Comparison of ENCODE assay signal across 24 cellular contexts in the genomic region with DNA sequence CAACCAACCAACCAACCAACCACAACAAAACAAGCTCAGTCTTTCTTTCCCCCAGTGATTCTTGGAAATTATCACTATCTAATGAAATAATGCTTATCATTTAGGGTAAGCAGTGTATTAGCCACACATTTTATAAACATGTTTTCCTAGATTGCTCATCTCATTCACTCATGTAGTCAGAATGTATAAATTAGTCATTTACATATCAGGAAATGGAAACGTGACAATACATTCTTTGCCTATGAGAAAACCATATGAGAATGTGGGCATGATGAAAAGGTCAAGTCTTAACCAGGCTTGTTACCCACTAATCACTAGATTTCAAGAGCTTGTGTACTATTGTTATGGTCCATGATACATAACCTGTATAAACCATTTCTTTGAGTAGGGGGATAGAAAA.
DNase-seq lines count a peak whose midpoint lies in the region; FAIRE-seq and TF ChIP-seq lines count a peak whose summit lies in the region.
"Had no signal": no experiment of that assay in that cellular context is flagged by ENCODE, and none has a peak within 500 bp of the region (broad histone marks: within the 10 kb centered on the region; RNA-seq: fewer than 3 reads in every experiment).

No MANE protein-coding gene starts in this region.

- H2AFZ ChIP-seq in keratinocyte (ENCODE audit: control insufficient read depth, low read length) (no peak overlapping the region), hepatocyte (no peak overlapping the region)
- H2AFZ ChIP-seq: GM23338, neural progenitor cell had no signal

- TF ChIP-seq CTCF in AG10803 (conservative IDR thresholded peaks at IDR 0.05; ENCODE audit: low read length) (no peak), cardiac fibroblast (IDR thresholded peaks at IDR 0.05; ENCODE audit: low read depth, low read length) (no peak), keratinocyte (optimal IDR thresholded peaks at IDR 0.05 in 1 of 3, IDR thresholded peaks at IDR 0.05 in 1 of 3, conservative IDR thresholded peaks at IDR 0.05 in 1 of 3; ENCODE audit: extremely low read depth in 1 of 3, insufficient read depth in 2 of 3, low read length in 3 of 3) (no peak), hepatocyte (IDR thresholded peaks at IDR 0.05; ENCODE audit: poor library complexity) (no peak)

- no peaks in the 10 kb centered on the region for H3K9me2 ChIP-seq in hepatocyte (replicated peaks; ENCODE audit: insufficient read depth)

- H3K27ac ChIP-seq in keratinocyte (ENCODE audit: control insufficient read depth, insufficient read depth, low read length) (peak overlapping the region; percentile 61), hepatocyte (no peak overlapping the region)
- H3K27ac ChIP-seq in effector memory CD4-positive, alpha-beta T cell (ENCODE audit: insufficient read depth, low read length, poor library complexity, severe bottlenecking), result no peak overlapping the region
- H3K27ac ChIP-seq: cardiac muscle cell, heart right ventricle, neural progenitor cell, SJCRH30 had no signal

- H3K9ac ChIP-seq in keratinocyte (ENCODE audit: control insufficient read depth, extremely low read depth, insufficient read depth, low read length), result no peak overlapping the region
- H3K9ac ChIP-seq: neural progenitor cell had no signal

- H3K4me2 ChIP-seq in keratinocyte (ENCODE audit: control insufficient read depth, extremely low read depth, insufficient read depth, low read depth, low read length) (peak overlapping the region; percentile 41), hepatocyte (no peak overlapping the region)
- H3K4me2 ChIP-seq: GM23338, neural progenitor cell had no signal

- DNase-seq in AG10803 (ENCODE audit: low read depth) (peak; percentile 57), HTR-8/SVneo (ENCODE audit: insufficient read length, low spot score) (peak; percentile 7), cardiac fibroblast (ENCODE audit: low read depth in 2 of 2) (peak; percentile 32 to 33), keratinocyte (ENCODE audit: low read depth, low spot score) (peak; percentile 54), hepatocyte (ENCODE audit: low spot score) (no peak), globus pallidus (ENCODE audit: low spot score) (no peak)
- DNase-seq in effector memory CD4-positive, alpha-beta T cell, result no peak
- no peak for DNase-seq in activated CD4-positive, alpha-beta T cell treated with anti-CD3 and anti-CD28 coated beads, Interleukin-2, amount 50 U/mL, for 48 hours
- DNase-seq: activated CD4-positive, alpha-beta T cell treated with anti-CD3 and anti-CD28 coated beads for 1 hour; activated CD8-positive, alpha-beta memory T cell treated with anti-CD3 and anti-CD28 coated beads, Interleukin-2, amount 50 U/mL, for 4 hours; activated naive CD4-positive, alpha-beta T cell; COR-L47; endodermal cell; heart right ventricle; kidney; NCI-H187 treated with DMSO at 0.1 percent for 48 hours; NCI-H510A treated with DMSO at 0.1 percent for 48 hours; retina; SJCRH30; T-helper 9 cell had no signal

- no peaks in the 10 kb centered on the region for H3K9me1 ChIP-seq in keratinocyte (ENCODE audit: control insufficient read depth, extremely low read depth, insufficient read depth, low read length)

- H3K27me3 ChIP-seq in keratinocyte (ENCODE audit: control insufficient read depth, extremely low read depth, insufficient read depth, low read length), result no peaks in the 10 kb centered on the region
- H3K27me3 ChIP-seq in hepatocyte, result no peaks in the 10 kb centered on the region
- no peaks in the 10 kb centered on the region for H3K27me3 ChIP-seq in effector memory CD4-positive, alpha-beta T cell (replicated peaks; ENCODE audit: control insufficient read depth, insufficient read depth, low read length, poor library complexity, severe bottlenecking)
- H3K27me3 ChIP-seq: cardiac muscle cell, heart right ventricle, neural progenitor cell, SJCRH30 had no signal

- WGBS in hepatocyte (ENCODE audit: low lambda C conversion rate, missing lambda C conversion rate), result 55% methylated on average over 1 of the region's 1 CpG

- H3K9me3 ChIP-seq in keratinocyte (ENCODE audit: control insufficient read depth, low read depth, low read length), result no peaks in the 10 kb centered on the region
- no peaks in the 10 kb centered on the region for H3K9me3 ChIP-seq in hepatocyte (ENCODE audit: low read depth)
- no peaks in the 10 kb centered on the region for H3K9me3 ChIP-seq in effector memory CD4-positive, alpha-beta T cell (ENCODE audit: control insufficient read depth, low read length)
- H3K9me3 ChIP-seq: SJCRH30 had no signal

- dilution Hi-C loops in keratinocyte (cut with MboI; ENCODE audit: extremely low pct_ligation_motif_present, low sequenced_read_pairs), result no loop called here

- H3K4me3 ChIP-seq in AG10803 (ENCODE audit: low read length), result no peak overlapping the region
- no peak overlapping the region for H3K4me3 ChIP-seq in cardiac fibroblast (replicated peaks in 1 of 2; ENCODE audit: low read depth in 2 of 2, low read length in 2 of 2)
- H3K4me3 ChIP-seq in keratinocyte (ENCODE audit: control insufficient read depth in 2 of 3, extremely low read depth in 1 of 3, insufficient read depth in 2 of 3, low read depth in 1 of 3, low read length in 3 of 3), result no peak overlapping the region
- no peak overlapping the region for H3K4me3 ChIP-seq in hepatocyte
- no peak overlapping the region for H3K4me3 ChIP-seq in effector memory CD4-positive, alpha-beta T cell (ENCODE audit: insufficient read depth, low read depth, low read length, poor library complexity, severe bottlenecking)
- H3K4me3 ChIP-seq: cardiac muscle cell, GM23338, heart right ventricle, neural progenitor cell, SJCRH30 had no signal

- H3K36me3 ChIP-seq in keratinocyte (ENCODE audit: control insufficient read depth in 2 of 2, extremely low read depth in 1 of 2, insufficient read depth in 2 of 2, low read length in 2 of 2) (no peaks in the 10 kb centered on the region), hepatocyte (replicated peaks; ENCODE audit: insufficient read depth, low read depth) (no peaks in the 10 kb centered on the region)
- H3K36me3 ChIP-seq in effector memory CD4-positive, alpha-beta T cell (ENCODE audit: control insufficient read depth, insufficient read depth, low read length), result no peaks in the 10 kb centered on the region
- H3K36me3 ChIP-seq: cardiac muscle cell, heart right ventricle, neural progenitor cell, SJCRH30 had no signal

- FAIRE-seq in HTR-8/SVneo (lab: Jason Lieb, UNC) (no peak), keratinocyte (lab: Jason Lieb, UNC) (peak; percentile 70)
- FAIRE-seq: kidney, urothelium cell line had no signal

- H3K4me1 ChIP-seq in keratinocyte (ENCODE audit: control insufficient read depth, extremely low read depth, insufficient read depth, low read length), result peaks cover 16% of the 10 kb centered on the region
- no peaks in the 10 kb centered on the region for H3K4me1 ChIP-seq in hepatocyte (ENCODE audit: insufficient read depth)
- no peaks in the 10 kb centered on the region for H3K4me1 ChIP-seq in effector memory CD4-positive, alpha-beta T cell (ENCODE audit: control insufficient read depth, insufficient read depth, low read length, poor library complexity, severe bottlenecking)
- H3K4me1 ChIP-seq: heart right ventricle, neural progenitor cell, SJCRH30 had no signal

- H4K20me1 ChIP-seq in keratinocyte (ENCODE audit: control insufficient read depth, extremely low read depth, insufficient read depth, low read length) (no peaks in the 10 kb centered on the region), hepatocyte (ENCODE audit: insufficient read depth, poor library complexity, severe bottlenecking) (no peaks in the 10 kb centered on the region)

- H3K79me2 ChIP-seq in keratinocyte (ENCODE audit: control insufficient read depth, insufficient read depth, low read length), result no peaks in the 10 kb centered on the region
- H3K79me2 ChIP-seq in hepatocyte, result no peaks in the 10 kb centered on the region

Comparison
In these comparisons a context has a peak if more than half of its experiments do, and no peak if none do; other contexts are left out.
1. DNase-seq: peak in AG10803 (single experiment), HTR-8/SVneo (single experiment), cardiac fibroblast (2 of 2) and keratinocyte (single experiment); none in hepatocyte (single experiment), effector memory CD4-positive, alpha-beta T cell (0 of 3), globus pallidus (single experiment) and activated CD4-positive, alpha-beta T cell treated with anti-CD3 and anti-CD28 coated beads, Interleukin-2, amount 50 U/mL, for 48 hours (0 of 2).